Comparison of ENCODE assay signal across 16 cellular contexts in genomic region chr3:71099997-71100719, GRCh38.
DNase-seq lines count a peak whose midpoint lies in the region; ATAC-seq and TF ChIP-seq lines count a peak whose summit lies in the region.
"Had no signal": no experiment of that assay in that cellular context is flagged by ENCODE, and none has a peak within 500 bp of the region (broad histone marks: within the 10 kb centered on the region; RNA-seq: fewer than 3 reads in every experiment).

No MANE protein-coding gene starts in this region.

- no peaks in the 10 kb centered on the region for H3K9me3 Mint-ChIP-seq in CD4-positive, alpha-beta T cell
- no peaks in the 10 kb centered on the region for H3K9me3 Mint-ChIP-seq in central memory CD8-positive, alpha-beta T cell
- H3K9me3 Mint-ChIP-seq in osteocyte (ENCODE audit: unreplicated experiment): no peaks in the 10 kb centered on the region
- H3K9me3 Mint-ChIP-seq: GM23338 had no signal

- peak; percentile 66 for ATAC-seq in CD4-positive, alpha-beta T cell (ENCODE audit: poor library complexity)
- peak; percentile 36 for ATAC-seq in central memory CD8-positive, alpha-beta T cell (replicated peaks; ENCODE audit: extremely low read depth, poor library complexity, severe bottlenecking)
- ATAC-seq in GM21723 (IDR thresholded peaks at IDR 0.05; ENCODE audit: unreplicated experiment): no peak
- ATAC-seq: GM23338 had no signal

- H3K9me3 ChIP-seq in CD4-positive, alpha-beta T cell (ENCODE audit: control insufficient read depth, low read length): no peaks in the 10 kb centered on the region
- H3K9me3 ChIP-seq in OCI-LY3 (ENCODE audit: insufficient read depth, low read length): no peaks in the 10 kb centered on the region
- H3K9me3 ChIP-seq in Karpas-422 (ENCODE audit: low read length): no peaks in the 10 kb centered on the region
- H3K9me3 ChIP-seq: left ventricle myocardium inferior, ovary had no signal

- CTCF ChIA-PET in CD4-positive, alpha-beta T cell (lab: Charles Lee): interaction anchor here (0.9 kb wide), 1 partner anchor 9 kb away, joined by 3 read pairs; no protein-coding TSS in a partner anchor
- CTCF ChIA-PET in RWPE1 (lab: Yijun Ruan, JAX): no interaction called here

- peaks cover 100% of the 10 kb centered on the region for H3K79me2 ChIP-seq in OCI-LY3 (ENCODE audit: low read length)
- peaks cover 99% of the 10 kb centered on the region for H3K79me2 ChIP-seq in Karpas-422 (ENCODE audit: low read length)

- H3K4me3 Mint-ChIP-seq in CD4-positive, alpha-beta T cell: peak overlapping the region; percentile 28
- H3K4me3 Mint-ChIP-seq in central memory CD8-positive, alpha-beta T cell: no peak overlapping the region
- H3K4me3 Mint-ChIP-seq in osteocyte (ENCODE audit: unreplicated experiment): peak overlapping the region; percentile 10
- H3K4me3 Mint-ChIP-seq: GM23338 had no signal

- H3K27me3 Mint-ChIP-seq in CD4-positive, alpha-beta T cell: no peaks in the 10 kb centered on the region
- no peaks in the 10 kb centered on the region for H3K27me3 Mint-ChIP-seq in central memory CD8-positive, alpha-beta T cell
- H3K27me3 Mint-ChIP-seq in osteocyte (ENCODE audit: unreplicated experiment): no peaks in the 10 kb centered on the region

- no peaks in the 10 kb centered on the region for H3K27me3 ChIP-seq in CD4-positive, alpha-beta T cell (ENCODE audit: control insufficient read depth, insufficient read depth, low read length)
- H3K27me3 ChIP-seq in OCI-LY3 (ENCODE audit: low read depth, low read length) (no peaks in the 10 kb centered on the region), Karpas-422 (ENCODE audit: low read length) (no peaks in the 10 kb centered on the region)
- H3K27me3 ChIP-seq: ovary had no signal

- H3K9ac ChIP-seq in OCI-LY3 (ENCODE audit: low read length) (peak overlapping the region; percentile 86), Karpas-422 (ENCODE audit: low read length) (no peak overlapping the region)

- TF ChIP-seq CTCF in CD4-positive, alpha-beta T cell (IDR thresholded peaks at IDR 0.05): no peak
- TF ChIP-seq CTCF in OCI-LY3 (IDR thresholded peaks at IDR 0.05; ENCODE audit: low read depth, low read length) (peak; percentile 41), osteocyte (IDR thresholded peaks at IDR 0.05) (no peak), RWPE1 (conservative IDR thresholded peaks at IDR 0.05; ENCODE audit: low read depth) (no peak)

- H3K4me2 ChIP-seq in OCI-LY3 (ENCODE audit: low read length) (peak overlapping the region; percentile 96), Karpas-422 (ENCODE audit: low read depth, low read length, poor library complexity, severe bottlenecking) (no peak overlapping the region)
- H3K4me2 ChIP-seq: GM23338 had no signal

- peaks cover 95% of the 10 kb centered on the region for H3K4me1 Mint-ChIP-seq in CD4-positive, alpha-beta T cell (ENCODE audit: low read depth)
- peaks cover 64% of the 10 kb centered on the region for H3K4me1 Mint-ChIP-seq in central memory CD8-positive, alpha-beta T cell
- peaks cover 55% of the 10 kb centered on the region for H3K4me1 Mint-ChIP-seq in osteocyte (ENCODE audit: unreplicated experiment)

- H3K36me3 Mint-ChIP-seq in CD4-positive, alpha-beta T cell (ENCODE audit: low read depth): peaks cover 85% of the 10 kb centered on the region
- H3K36me3 Mint-ChIP-seq in central memory CD8-positive, alpha-beta T cell (ENCODE audit: insufficient read depth): peaks cover 26% of the 10 kb centered on the region
- peaks cover 13% of the 10 kb centered on the region for H3K36me3 Mint-ChIP-seq in osteocyte (ENCODE audit: unreplicated experiment)

- DNase-seq in CD4-positive, alpha-beta T cell: no peak
- DNase-seq in central memory CD8-positive, alpha-beta T cell (ENCODE audit: low spot score in 2 of 2): no peak
- DNase-seq in osteocyte (ENCODE audit: extremely low spot score, unreplicated experiment) (no peak), NAMALWA (ENCODE audit: low spot score) (no peak), Karpas-422 (no peak), RWPE1 (ENCODE audit: low spot score) (no peak)
- DNase-seq: activated gamma-delta T cell; left ventricle myocardium inferior; NCI-H1417 treated with DMSO at 0.1 percent for 48 hours; NCI-H526; ovary; Right ventricle myocardium superior; stimulated activated naive CD4-positive, alpha-beta T cell treated with Interleukin-2 at 50 U/mL for 16 hours had no signal

- POLR2A ChIA-PET in CD4-positive, alpha-beta T cell (lab: Charles Lee): interaction anchor here (1.9 kb wide), 1 partner anchor 13 kb away, joined by 6 read pairs; no protein-coding TSS in a partner anchor
- POLR2A ChIA-PET in RWPE1 (lab: Yijun Ruan, JAX; ENCODE audit: low non-redundant PET): no interaction called here

- H3K9me2 ChIP-seq in Karpas-422 (replicated peaks; ENCODE audit: insufficient read depth, low read length): no peaks in the 10 kb centered on the region

- H3K4me3 ChIP-seq in OCI-LY3 (ENCODE audit: low read length): peak overlapping the region; percentile 77
- H3K4me3 ChIP-seq in Karpas-422 (ENCODE audit: low read length): no peak overlapping the region
- H3K4me3 ChIP-seq: GM23338, left ventricle myocardium inferior, ovary had no signal

- no peak overlapping the region for H3K27ac ChIP-seq in CD4-positive, alpha-beta T cell (ENCODE audit: low read depth, low read length)
- H3K27ac ChIP-seq in OCI-LY3 (ENCODE audit: low read length) (peak overlapping the region; percentile 93), Karpas-422 (ENCODE audit: low read length) (no peak overlapping the region; the same call in 1 of the 2 replicates), RWPE1 (no peak overlapping the region)
- H3K27ac ChIP-seq: left ventricle myocardium inferior, ovary had no signal

- H3K27ac Mint-ChIP-seq in CD4-positive, alpha-beta T cell: peak overlapping the region; percentile 83
- H3K27ac Mint-ChIP-seq in central memory CD8-positive, alpha-beta T cell (ENCODE audit: low read depth): peak overlapping the region; percentile 20
- H3K27ac Mint-ChIP-seq in osteocyte (ENCODE audit: unreplicated experiment): peak overlapping the region; percentile 95
- H3K27ac Mint-ChIP-seq: GM23338 had no signal

- H3K36me3 ChIP-seq in OCI-LY3 (replicated peaks; ENCODE audit: low read depth, low read length): peaks cover 53% of the 10 kb centered on the region
- H3K36me3 ChIP-seq in Karpas-422 (ENCODE audit: insufficient read depth, low read length): peaks cover 55% of the 10 kb centered on the region; the same call in 1 of the 2 replicates
- H3K36me3 ChIP-seq: left ventricle myocardium inferior, ovary had no signal

- no peak overlapping the region for H2AFZ ChIP-seq in OCI-LY3 (ENCODE audit: low read depth, low read length)
- no peak overlapping the region for H2AFZ ChIP-seq in Karpas-422 (ENCODE audit: low read length)
- H2AFZ ChIP-seq: GM23338 had no signal

- H4K20me1 ChIP-seq in OCI-LY3 (ENCODE audit: insufficient read depth, low read length) (peaks cover 42% of the 10 kb centered on the region), Karpas-422 (ENCODE audit: insufficient read depth, low read depth, low read length) (peaks cover 6% of the 10 kb centered on the region; the same call in 1 of the 2 replicates)

- peaks cover 100% of the 10 kb centered on the region for H3K4me1 ChIP-seq in OCI-LY3 (ENCODE audit: low read length)
- H3K4me1 ChIP-seq in Karpas-422 (ENCODE audit: low read length): peaks cover 35% of the 10 kb centered on the region

- intact Hi-C loops in CD4-positive, alpha-beta T cell (cut with DNase I, micrococcal nuclease): no loop called here

Comparison
In these comparisons a context has a peak if more than half of its experiments do, and no peak if none do; other contexts are left out.
1. H3K27ac Mint-ChIP-seq: peak in every context shown above with its lines; median percentile 95 in osteocyte; 83 in CD4-positive, alpha-beta T cell; 20 in central memory CD8-positive, alpha-beta T cell.